1 cellular context compared by ENCODE assay signal in genomic region chr1:247077768-247078314, GRCh38.
TF ChIP-seq lines count a peak whose summit lies in the region.

No MANE protein-coding gene starts in this region.

TF ChIP-seq in GM23338, 12 proteins besides CTCF, POLR2A, EP300 and RAD21 (continued from another document):
- no peak for TF ChIP-seq REST (IDR thresholded peaks at IDR 0.05; ENCODE audit: unreplicated experiment)
TF ChIP-seq in GM23338: peak in this region for 0.
